In genomic region chr15:26038693-26039092, GRCh38 we compare ENCODE assay signal across 13 cellular contexts.
"Had no signal": no experiment of that assay in that cellular context is flagged by ENCODE, and none has a peak within 500 bp of the region (broad histone marks: within the 10 kb centered on the region; RNA-seq: fewer than 3 reads in every experiment).

No MANE protein-coding gene starts in this region.

- H3K4me3 ChIP-seq: cardiac muscle cell, esophagus squamous epithelium, lung had no signal

- H3K36me3 ChIP-seq: cardiac muscle cell, esophagus squamous epithelium had no signal

- H3K9ac ChIP-seq: parathyroid adenoma had no signal

- H3K36me3 Mint-ChIP-seq: stimulated activated memory B cell treated with anti-CD40 and anti-IgM and Interleukin-4, amounts not matched to agents 10 μg/mL and 1 μg/mL and 100 μg/mL, for 72 hours; T-cell had no signal

- H3K4me3 Mint-ChIP-seq: activated naive CD8-positive, alpha-beta T cell treated with anti-CD3 and anti-CD28 coated beads, Interleukin-2, amount 50 U/mL, for 24 hours; activated T-helper 17 cell treated with anti-CD3 and anti-CD28 coated beads, Interleukin-2, amount 50 U/mL, for 72 hours; stimulated activated memory B cell treated with anti-CD40 and anti-IgM and Interleukin-4, amounts not matched to agents 10 μg/mL and 1 μg/mL and 100 μg/mL, for 72 hours; T-cell had no signal

- H3K27ac ChIP-seq: cardiac muscle cell, esophagus squamous epithelium, parathyroid adenoma had no signal

- H2AFZ ChIP-seq: parathyroid adenoma had no signal

- H3K4me1 Mint-ChIP-seq: activated naive CD8-positive, alpha-beta T cell treated with anti-CD3 and anti-CD28 coated beads, Interleukin-2, amount 50 U/mL, for 24 hours; activated T-helper 17 cell treated with anti-CD3 and anti-CD28 coated beads, Interleukin-2, amount 50 U/mL, for 72 hours; stimulated activated memory B cell treated with anti-CD40 and anti-IgM and Interleukin-4, amounts not matched to agents 10 μg/mL and 1 μg/mL and 100 μg/mL, for 72 hours; T-cell had no signal

- H3K27ac Mint-ChIP-seq: activated naive CD8-positive, alpha-beta T cell treated with anti-CD3 and anti-CD28 coated beads, Interleukin-2, amount 50 U/mL, for 24 hours; activated T-helper 17 cell treated with anti-CD3 and anti-CD28 coated beads, Interleukin-2, amount 50 U/mL, for 72 hours; stimulated activated memory B cell treated with anti-CD40 and anti-IgM and Interleukin-4, amounts not matched to agents 10 μg/mL and 1 μg/mL and 100 μg/mL, for 72 hours; T-cell had no signal

- H3K9me3 Mint-ChIP-seq: activated naive CD8-positive, alpha-beta T cell treated with anti-CD3 and anti-CD28 coated beads, Interleukin-2, amount 50 U/mL, for 24 hours; activated T-helper 17 cell treated with anti-CD3 and anti-CD28 coated beads, Interleukin-2, amount 50 U/mL, for 72 hours; T-cell had no signal

- DNase-seq: activated CD4-positive, CD25-positive, alpha-beta regulatory T cell treated with anti-CD3 and anti-CD28 coated beads, Interleukin-2, amount 50 U/mL, for 72 hours; activated naive CD4-positive, alpha-beta T cell treated with Interleukin-2 at 50 U/mL for 16 hours; activated naive CD8-positive, alpha-beta T cell treated with anti-CD3 and anti-CD28 coated beads, Interleukin-2, amount 50 U/mL, for 24 hours; esophagus squamous epithelium; midbrain; T-cell; T-helper 9 cell had no signal

- H3K9me3 ChIP-seq: esophagus squamous epithelium had no signal

- FAIRE-seq: endometrium had no signal

- ATAC-seq: activated naive CD8-positive, alpha-beta T cell treated with anti-CD3 and anti-CD28 coated beads, Interleukin-2, amount 50 U/mL, for 24 hours; activated T-helper 17 cell treated with anti-CD3 and anti-CD28 coated beads, Interleukin-2, amount 50 U/mL, for 72 hours; stimulated activated memory B cell treated with anti-CD40 and anti-IgM and Interleukin-4, amounts not matched to agents 10 μg/mL and 1 μg/mL and 100 μg/mL, for 72 hours; T-cell had no signal

- H3K79me2 ChIP-seq: parathyroid adenoma had no signal

- H3K4me1 ChIP-seq: esophagus squamous epithelium, parathyroid adenoma had no signal

- H3K27me3 ChIP-seq: cardiac muscle cell, esophagus squamous epithelium had no signal
